ENCODE assay signal across 21 cellular contexts in genomic region chr4:11366859-11367258, GRCh38.
"Had no signal": no experiment of that assay in that cellular context is flagged by ENCODE, and none has a peak within 500 bp of the region (broad histone marks: within the 10 kb centered on the region; RNA-seq: fewer than 3 reads in every experiment).

No MANE protein-coding gene starts in this region.

- H3K27ac ChIP-seq: left lung, lower lobe of right lung, pancreas, prostate gland, thyroid gland, transverse colon, upper lobe of left lung, vagina had no signal

- H3K36me3 ChIP-seq: left lung, lower lobe of right lung, pancreas, prostate gland, thyroid gland, transverse colon, upper lobe of left lung, vagina had no signal

- H3K27me3 ChIP-seq: thyroid gland, upper lobe of left lung, vagina had no signal

- H3K4me1 ChIP-seq: left lung, lower lobe of right lung, pancreas, prostate gland, thyroid gland, transverse colon, vagina had no signal

- H3K4me2 ChIP-seq: smooth muscle cell had no signal

- H3K4me3 ChIP-seq: left lung, lower lobe of right lung, mucosa of descending colon, pancreas, prostate gland, smooth muscle cell, thyroid gland, transverse colon, upper lobe of left lung, vagina had no signal

- DNase-seq: kidney; left lung; lower lobe of right lung; naive thymus-derived CD4-positive, alpha-beta T cell; stimulated activated CD4-positive, alpha-beta T cell treated with anti-CD3 and anti-CD28 coated beads, Interleukin-1b, Interleukin-23, amount 100 ng/mL, for 48 hours; stimulated activated CD4-positive, alpha-beta T cell treated with anti-CD3 and anti-CD28 coated beads, Interleukin-2, amount 100 ng/mL, for 48 hours; stimulated activated CD4-positive, alpha-beta T cell treated with anti-CD3 and anti-CD28 coated beads, Interleukin-4, amount 100 ng/mL, for 4 hours; stimulated activated CD8-positive, alpha-beta memory T cell treated with anti-CD3 and anti-CD28 coated beads, Interleukin-4, amount 100 ng/mL, for 48 hours; stimulated activated naive CD4-positive, alpha-beta T cell treated with Interleukin-2 at 50 U/mL for 16 hours; stimulated activated naive CD8-positive, alpha-beta T cell treated with anti-CD3 and anti-CD28 coated beads, Interleukin-15, amount 100 ng/mL, for 72 hours had no signal

- ATAC-seq: left colon; naive thymus-derived CD4-positive, alpha-beta T cell; natural killer cell treated with Interleukin-12 subunit alpha and Interleukin-12 subunit beta and Interleukin-15 and Interleukin-18, amount 100 ng/mL, for 72 hours; stimulated activated memory B cell treated with anti-CD40 and anti-IgM and Interleukin-4, amounts not matched to agents 10 μg/mL and 1 μg/mL and 100 μg/mL, for 72 hours; stimulated activated naive CD8-positive, alpha-beta T cell treated with anti-CD3 and anti-CD28 coated beads, Interleukin-15, amount 100 ng/mL, for 72 hours had no signal
